In genomic region chr7:142626420-142627035, GRCh38 we compare ENCODE assay signal across 8 cellular contexts.
A peak's percentile ranks its signal among the peaks of the same experiment; 100 is the strongest.
DNase-seq lines count a peak whose midpoint lies in the region; ATAC-seq and TF ChIP-seq lines count a peak whose summit lies in the region.

No MANE protein-coding gene starts in this region.

- peaks cover 4% of the 10 kb centered on the region for H3K4me1 Mint-ChIP-seq in activated T-cell treated with anti-CD3 and anti-CD28 coated beads, Interleukin-2, amount 50 U/mL, for 24 hours (ENCODE audit: low read depth)

- no peaks in the 10 kb centered on the region for H4K20me1 ChIP-seq in OCI-LY3 (ENCODE audit: insufficient read depth, low read length)

- H3K27me3 ChIP-seq in cardiac muscle cell (no peaks in the 10 kb centered on the region), OCI-LY3 (ENCODE audit: low read depth, low read length) (peaks cover 47% of the 10 kb centered on the region), gastroesophageal sphincter (peaks cover 28% of the 10 kb centered on the region), prostate gland (replicated peaks; ENCODE audit: insufficient read depth) (no peaks in the 10 kb centered on the region)

- H3K4me1 ChIP-seq in cardiac muscle cell (ENCODE audit: low read depth) (no peaks in the 10 kb centered on the region), OCI-LY3 (ENCODE audit: low read length) (no peaks in the 10 kb centered on the region), gastroesophageal sphincter (no peaks in the 10 kb centered on the region), prostate gland (replicated peaks) (no peaks in the 10 kb centered on the region)

- DNase-seq in cardiac muscle cell (ENCODE audit: low read depth in 1 of 2, low spot score in 1 of 2) (peak; percentile 44 to 58), cardiac septum (ENCODE audit: low spot score) (no peak), sciatic nerve (ENCODE audit: low spot score) (peak; percentile 72), prostate gland (ENCODE audit: low spot score) (no peak)
- peak; percentile 74 for DNase-seq in activated T-cell treated with anti-CD3 and anti-CD28 coated beads, Interleukin-2, amount 50 U/mL, for 24 hours

- no peaks in the 10 kb centered on the region for H3K9me3 Mint-ChIP-seq in activated T-cell treated with anti-CD3 and anti-CD28 coated beads, Interleukin-2, amount 50 U/mL, for 24 hours

- ATAC-seq in HG02840 (IDR thresholded peaks at IDR 0.05; ENCODE audit: low FRiP score, unreplicated experiment) (peak; percentile 65), gastroesophageal sphincter (peak; percentile 5), sciatic nerve (peak; percentile 50)

- no peaks in the 10 kb centered on the region for H3K9me3 ChIP-seq in cardiac muscle cell (ENCODE audit: low read depth)
- no peaks in the 10 kb centered on the region for H3K9me3 ChIP-seq in OCI-LY3 (ENCODE audit: insufficient read depth, low read length)
- no peaks in the 10 kb centered on the region for H3K9me3 ChIP-seq in gastroesophageal sphincter
- no peaks in the 10 kb centered on the region for H3K9me3 ChIP-seq in prostate gland

- peak overlapping the region; percentile 79 for H3K4me3 Mint-ChIP-seq in activated T-cell treated with anti-CD3 and anti-CD28 coated beads, Interleukin-2, amount 50 U/mL, for 24 hours

- intact Hi-C loops in cardiac septum (cut with DNase I) = no loop called here
- intact Hi-C loops in sciatic nerve (cut with DNase I) = no loop called here
- intact Hi-C loops in prostate gland (cut with DNase I) = no loop called here

- H3K27me3 Mint-ChIP-seq in activated T-cell treated with anti-CD3 and anti-CD28 coated beads, Interleukin-2, amount 50 U/mL, for 24 hours = no peaks in the 10 kb centered on the region

- no peak for TF ChIP-seq POLR2A in gastroesophageal sphincter (IDR thresholded peaks at IDR 0.05)
- TF ChIP-seq POLR2A in prostate gland (IDR thresholded peaks at IDR 0.05) = no peak

- TF ChIP-seq EP300 in gastroesophageal sphincter (IDR thresholded peaks at IDR 0.05) = no peak

- TF ChIP-seq CTCF in cardiac muscle cell (IDR thresholded peaks at IDR 0.05; ENCODE audit: low read depth, low read length) = peak; percentile 60
- TF ChIP-seq CTCF in OCI-LY3 (IDR thresholded peaks at IDR 0.05; ENCODE audit: low read depth, low read length) = peak; percentile 67
- TF ChIP-seq CTCF in gastroesophageal sphincter (IDR thresholded peaks at IDR 0.05) = peak in 1 of 4 experiments; percentile 46
- peak in 2 of 4 experiments; percentile 29 for TF ChIP-seq CTCF in prostate gland (IDR thresholded peaks at IDR 0.05)

- H3K36me3 Mint-ChIP-seq in activated T-cell treated with anti-CD3 and anti-CD28 coated beads, Interleukin-2, amount 50 U/mL, for 24 hours (ENCODE audit: low read depth) = peaks cover 3% of the 10 kb centered on the region

- no peaks in the 10 kb centered on the region for H3K36me3 ChIP-seq in cardiac muscle cell
- H3K36me3 ChIP-seq in OCI-LY3 (replicated peaks; ENCODE audit: low read depth, low read length) = no peaks in the 10 kb centered on the region
- H3K36me3 ChIP-seq in gastroesophageal sphincter = no peaks in the 10 kb centered on the region
- H3K36me3 ChIP-seq in prostate gland = no peaks in the 10 kb centered on the region

- peak overlapping the region; percentile 85 for H3K27ac Mint-ChIP-seq in activated T-cell treated with anti-CD3 and anti-CD28 coated beads, Interleukin-2, amount 50 U/mL, for 24 hours

- H3K9ac ChIP-seq in OCI-LY3 (ENCODE audit: low read length) = no peak overlapping the region

- no peak overlapping the region for H3K4me2 ChIP-seq in OCI-LY3 (ENCODE audit: low read length)

- no peak overlapping the region for H2AFZ ChIP-seq in OCI-LY3 (ENCODE audit: low read depth, low read length)

- no peak overlapping the region for H3K27ac ChIP-seq in cardiac muscle cell
- no peak overlapping the region for H3K27ac ChIP-seq in OCI-LY3 (ENCODE audit: low read length)
- no peak overlapping the region for H3K27ac ChIP-seq in gastroesophageal sphincter
- no peak overlapping the region for H3K27ac ChIP-seq in prostate gland

- H3K79me2 ChIP-seq in OCI-LY3 (ENCODE audit: low read length) = no peaks in the 10 kb centered on the region

- 60 to 73% methylated on average over 3 to 4 of the region's 12 CpGs for WGBS in gastroesophageal sphincter (ENCODE audit: low coverage in 1 of 2), 2 donors
- 52% methylated on average over 12 of the region's 12 CpGs for WGBS in prostate gland

- no peak overlapping the region for H3K4me3 ChIP-seq in cardiac muscle cell
- no peak overlapping the region for H3K4me3 ChIP-seq in OCI-LY3 (ENCODE audit: low read length)
- no peak overlapping the region for H3K4me3 ChIP-seq in gastroesophageal sphincter
- no peak overlapping the region for H3K4me3 ChIP-seq in prostate gland

Comparison
In these comparisons a context has a peak if more than half of its experiments do, and no peak if none do; other contexts are left out.
1. DNase-seq: peak in cardiac muscle cell (2 of 2), activated T-cell treated with anti-CD3 and anti-CD28 coated beads, Interleukin-2, amount 50 U/mL, for 24 hours (single experiment) and sciatic nerve (single experiment); none in cardiac septum (single experiment) and prostate gland (single experiment).
2. ATAC-seq: peak in every context shown above with its lines; median percentile 65 in HG02840; 50 in sciatic nerve; 5 in gastroesophageal sphincter.